In the genomic region with DNA sequence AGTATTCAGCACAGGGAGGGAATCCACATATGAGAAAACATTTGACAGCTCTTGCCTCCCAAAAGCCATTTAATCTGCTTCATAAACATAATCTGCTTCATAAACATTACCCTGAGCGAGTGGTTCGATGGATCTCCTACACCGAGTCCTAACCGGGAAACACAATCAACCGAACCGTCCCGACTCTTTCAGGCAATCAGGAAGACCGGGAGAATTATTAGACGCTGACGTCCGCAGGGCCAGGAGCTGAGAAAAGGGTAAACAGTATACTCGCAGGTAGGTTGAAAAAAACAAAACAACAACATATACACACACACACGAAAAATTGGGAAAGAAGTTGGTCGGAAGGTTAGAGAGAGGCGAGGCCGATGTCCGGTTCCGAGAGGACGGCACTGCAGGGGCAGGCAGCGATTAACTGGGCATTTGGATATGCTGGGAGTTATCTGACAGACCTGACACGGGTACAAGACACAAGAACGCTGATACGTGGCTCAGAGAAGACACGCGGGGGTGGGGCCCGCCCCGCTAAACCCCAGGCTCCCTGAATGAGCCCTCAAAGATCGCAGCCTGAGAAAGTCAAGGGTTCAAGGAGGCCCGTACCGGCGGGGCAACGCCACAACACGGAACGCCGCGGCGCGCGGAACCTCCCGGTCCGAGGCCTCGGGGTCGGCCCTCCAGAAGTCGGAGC, we compare ENCODE assay signal across 8 cellular contexts. TPM values are rescaled to one million over a fixed set of nuclear protein-coding genes. Genes with fewer than 3 reads are reported as not detected.
DNase-seq lines count a peak whose midpoint lies in the region; ATAC-seq lines count a peak whose summit lies in the region.

No MANE protein-coding gene starts in this region.

- peak overlapping the region; percentile 99 for H2AK5ac ChIP-seq in trophoblast cell (ENCODE audit: low read length)

- no peaks in the 10 kb centered on the region for H3K9me3 ChIP-seq in KOPT-K1 (ENCODE audit: insufficient read depth, low read length, poor library complexity, severe bottlenecking)
- no peaks in the 10 kb centered on the region for H3K9me3 ChIP-seq in trophoblast cell (ENCODE audit: insufficient read depth, low read depth, low read length)

- H3K36me3 ChIP-seq in KOPT-K1 (ENCODE audit: insufficient read depth, low read length), result peaks cover 31% of the 10 kb centered on the region
- H3K36me3 ChIP-seq in trophoblast cell (ENCODE audit: control insufficient read depth in 1 of 2, insufficient read depth in 2 of 2, low read length in 2 of 2), result peaks cover 4 to 13% of the 10 kb centered on the region in 2 experiments

- peak overlapping the region; percentile 99 for H3K4me2 ChIP-seq in trophoblast cell (ENCODE audit: low read length)

- peaks cover 61% of the 10 kb centered on the region for H3K36me3 Mint-ChIP-seq in activated T-helper 17 cell treated with anti-CD3 and anti-CD28 coated beads, Interleukin-2, amount 50 U/mL, for 72 hours (ENCODE audit: low read depth)

- peak overlapping the region; percentile 72 for H2BK12ac ChIP-seq in trophoblast cell (ENCODE audit: low read length)

- peaks cover 0 to 2% of the 10 kb centered on the region in 2 experiments for H3K4me1 ChIP-seq in trophoblast cell (ENCODE audit: control insufficient read depth in 1 of 2, insufficient read depth in 2 of 2, low read length in 2 of 2)

- ATAC-seq in GM21737 (IDR thresholded peaks at IDR 0.05; ENCODE audit: unreplicated experiment), result peak; percentile 26
- ATAC-seq in activated T-helper 17 cell treated with anti-CD3 and anti-CD28 coated beads, Interleukin-2, amount 50 U/mL, for 72 hours (replicated peaks), result peak; percentile 63

- peak overlapping the region; percentile 82 for H4K91ac ChIP-seq in trophoblast cell (ENCODE audit: low read depth, low read length)

- peaks cover 20% of the 10 kb centered on the region for H3K79me2 ChIP-seq in trophoblast cell (ENCODE audit: control insufficient read depth, insufficient read depth, low read length, poor library complexity)

- H3K23ac ChIP-seq in trophoblast cell (ENCODE audit: low read length), result no peak overlapping the region

- peak overlapping the region; percentile 86 for H3K14ac ChIP-seq in trophoblast cell (ENCODE audit: low read length)

- peak overlapping the region; percentile 98 for H3K27ac ChIP-seq in KOPT-K1 (ENCODE audit: low read depth, low read length, poor library complexity, severe bottlenecking)
- peak overlapping the region; percentile 92 for H3K27ac ChIP-seq in trophoblast cell (ENCODE audit: low read depth, low read length)

- peak overlapping the region; percentile 82 for H3K4me3 ChIP-seq in trophoblast cell (ENCODE audit: low read depth, low read length)

- H2BK120ac ChIP-seq in trophoblast cell (ENCODE audit: insufficient read depth, low read length, poor library complexity), result peak overlapping the region; percentile 75

- peak overlapping the region; percentile 97 for H2BK5ac ChIP-seq in trophoblast cell (ENCODE audit: low read depth, low read length, poor library complexity)

- no CpG with 5 or more reads among the region's 44 CpGs for WGBS in trophoblast cell (ENCODE audit: extremely low coverage, insufficient coverage, insufficient read length)

- H4K12ac ChIP-seq in trophoblast cell (ENCODE audit: low read depth, low read length), result peak overlapping the region; percentile 47

- peak overlapping the region; percentile 94 for H2AFZ ChIP-seq in trophoblast cell (ENCODE audit: insufficient read depth, low read length, poor library complexity)

- no peaks in the 10 kb centered on the region for H3K9me3 Mint-ChIP-seq in activated T-helper 17 cell treated with anti-CD3 and anti-CD28 coated beads, Interleukin-2, amount 50 U/mL, for 72 hours

- peak overlapping the region; percentile 95 for H3K27ac Mint-ChIP-seq in activated T-helper 17 cell treated with anti-CD3 and anti-CD28 coated beads, Interleukin-2, amount 50 U/mL, for 72 hours

- peaks cover 9% of the 10 kb centered on the region for H3K4me1 Mint-ChIP-seq in activated T-helper 17 cell treated with anti-CD3 and anti-CD28 coated beads, Interleukin-2, amount 50 U/mL, for 72 hours

- peak overlapping the region; percentile 79 for H3K18ac ChIP-seq in trophoblast cell (ENCODE audit: low read length)

- H3K79me1 ChIP-seq in trophoblast cell (ENCODE audit: low read length), result peaks cover 9% of the 10 kb centered on the region

- intact Hi-C loops in head of caudate nucleus (cut with DNase I), result loop anchor here (5.0 kb wide), 2 partner anchors 74 to 89 kb away; partner anchors contain the start of genes IST1 and ZNF821

- DNase-seq in G401 (ENCODE audit: low spot score), result peak; percentile 30
- peak in 34 of 42 donors; percentile 21 to 69 (median 54) for DNase-seq in head of caudate nucleus
- DNase-seq in trophoblast cell, result peak; percentile 23 to 52
- no peak for DNase-seq in NCI-H524 treated with DMSO at 0.1 percent for 48 hours (lab: John Stamatoyannopoulos, UW)
- DNase-seq in NCI-H1048 (lab: John Stamatoyannopoulos, UW), result no peak

- H3K27me3 Mint-ChIP-seq in activated T-helper 17 cell treated with anti-CD3 and anti-CD28 coated beads, Interleukin-2, amount 50 U/mL, for 72 hours, result no peaks in the 10 kb centered on the region

- in situ Hi-C loops in G401 (cut with HindIII; ENCODE audit: low sequenced_read_pairs), result no loop called here

- peak overlapping the region; percentile 99 for H4K8ac ChIP-seq in trophoblast cell (ENCODE audit: low read depth, low read length)

- peak overlapping the region; percentile 98 for H3K9ac ChIP-seq in trophoblast cell (ENCODE audit: low read length)

- peak overlapping the region; percentile 98 for H3K4ac ChIP-seq in trophoblast cell (ENCODE audit: low read depth, low read length)

- H3K4me3 Mint-ChIP-seq in activated T-helper 17 cell treated with anti-CD3 and anti-CD28 coated beads, Interleukin-2, amount 50 U/mL, for 72 hours, result peak overlapping the region; percentile 95

- H3K27me3 ChIP-seq in trophoblast cell (ENCODE audit: insufficient read depth, low read length), result no peaks in the 10 kb centered on the region

RNA-seq across cellular contexts. Expression of gene AP1G1, which starts 0.6 kb away (rescaled TPM):
- total RNA-seq in G401 (2014; rRNA removed; shearing (Covaris generic)), result 20.5 and 41.6 TPM in 2 replicates
- 10 to 100 TPM; 81.7 to 88.7 TPM for total RNA-seq in activated T-helper 17 cell treated with anti-CD3 and anti-CD28 coated beads, Interleukin-2, amount 50 U/mL, for 72 hours
- polyA plus RNA-seq in trophoblast cell (2013), result 65.1 and 66.3 TPM in 2 replicates

RNA-seq across cellular contexts. Expression of gene ATXN1L, which starts 37.7 kb away (rescaled TPM):
- 5.7 and 6.8 TPM in 2 replicates for total RNA-seq in G401 (2014; rRNA removed; shearing (Covaris generic))
- total RNA-seq in activated T-helper 17 cell treated with anti-CD3 and anti-CD28 coated beads, Interleukin-2, amount 50 U/mL, for 72 hours, result 10 to 100 TPM; 18.2 to 27.3 TPM
- 12.1 and 12.2 TPM in 2 replicates for polyA plus RNA-seq in trophoblast cell (2013)

Comparison
In these comparisons a context has a peak if more than half of its experiments do, and no peak if none do; other contexts are left out.
1. DNase-seq: peak in G401 (single experiment), head of caudate nucleus (34 of 42) and trophoblast cell (2 of 2); none in NCI-H524 treated with DMSO at 0.1 percent for 48 hours (single experiment) and NCI-H1048 (single experiment).